ENCODE assay signal across 15 cellular contexts in the genomic region with DNA sequence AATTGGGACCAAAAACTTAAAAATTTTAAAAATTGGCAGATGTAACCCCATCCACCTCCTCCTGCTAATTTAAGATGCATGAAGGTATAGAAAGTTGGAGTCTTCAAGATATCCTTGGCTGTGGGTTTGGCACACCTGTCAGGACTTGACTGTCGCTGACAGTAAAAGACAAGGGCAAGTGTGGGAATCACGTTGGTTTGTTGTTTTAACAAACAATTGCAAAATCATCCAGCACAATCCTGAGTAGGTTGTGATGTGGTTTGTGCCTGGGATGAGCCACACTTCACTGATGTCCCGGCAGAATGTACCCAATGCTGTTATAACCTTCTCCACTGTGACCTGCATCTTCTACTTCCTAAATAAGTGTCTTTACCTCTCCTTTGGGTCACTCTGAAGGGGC. TPM values are rescaled to one million over a fixed set of nuclear protein-coding genes. Genes with fewer than 3 reads are reported as not detected.
DNase-seq lines count a peak whose midpoint lies in the region; ATAC-seq and TF ChIP-seq lines count a peak whose summit lies in the region.
"Had no signal": no experiment of that assay in that cellular context is flagged by ENCODE, and none has a peak within 500 bp of the region (broad histone marks: within the 10 kb centered on the region; RNA-seq: fewer than 3 reads in every experiment).

No MANE protein-coding gene starts in this region.

- H3K9me3 Mint-ChIP-seq in activated naive CD4-positive, alpha-beta T cell treated with anti-CD3 and anti-CD28 coated beads, Interleukin-2, amount 10 ng/mL, durations not matched to agents 7 days and 5 days = no peaks in the 10 kb centered on the region
- no peaks in the 10 kb centered on the region for H3K9me3 Mint-ChIP-seq in activated CD8-positive, alpha-beta T cell treated with anti-CD3 and anti-CD28 coated beads for 36 hours
- H3K9me3 Mint-ChIP-seq in immature natural killer cell = no peaks in the 10 kb centered on the region
- no peaks in the 10 kb centered on the region for H3K9me3 Mint-ChIP-seq in type B pancreatic cell

- no peaks in the 10 kb centered on the region for H3K9me3 ChIP-seq in tibial artery
- H3K9me3 ChIP-seq: MG63 had no signal

- H3K4me3 ChIP-seq in tibial artery = no peak overlapping the region
- H3K4me3 ChIP-seq: MG63 had no signal

- POLR2A ChIA-PET in activated CD8-positive, alpha-beta T cell treated with anti-CD3 and anti-CD28 coated beads for 36 hours (lab: Charles Lee) = interaction anchor here (0.9 kb wide), 1 partner anchor 270 kb away, joined by 3 read pairs; the partner anchor contains the start of gene AASDH

- DNase-seq in activated naive CD4-positive, alpha-beta T cell treated with anti-CD3 and anti-CD28 coated beads, Interleukin-2, amount 10 ng/mL, durations not matched to agents 7 days and 5 days = no peak
- DNase-seq in activated naive CD4-positive, alpha-beta T cell treated with Interleukin-2 at 50 U/mL for 16 hours = no peak
- no peak for DNase-seq in activated CD8-positive, alpha-beta T cell treated with anti-CD3 and anti-CD28 coated beads for 36 hours
- DNase-seq in immature natural killer cell = no peak
- no peak for DNase-seq in type B pancreatic cell (ENCODE audit: extremely low spot score, unreplicated experiment)
- DNase-seq in tibial artery = no peak
- no peak for DNase-seq in HCEC 1CT
- DNase-seq: Calu3; effector CD8-positive, alpha-beta T cell; MG63; NCI-H187; NCI-H345; retina had no signal

- peaks cover 0 to 25% (median 14%) of the 10 kb centered on the region in 4 donors for H3K4me1 ChIP-seq in tibial artery

- no peak overlapping the region for H3K27ac Mint-ChIP-seq in activated naive CD4-positive, alpha-beta T cell treated with anti-CD3 and anti-CD28 coated beads, Interleukin-2, amount 10 ng/mL, durations not matched to agents 7 days and 5 days
- H3K27ac Mint-ChIP-seq in activated CD8-positive, alpha-beta T cell treated with anti-CD3 and anti-CD28 coated beads for 36 hours = peak overlapping the region; percentile 20
- H3K27ac Mint-ChIP-seq in immature natural killer cell = peak overlapping the region; percentile 79 to 98 (median 94)
- H3K27ac Mint-ChIP-seq in type B pancreatic cell = no peak overlapping the region

- intact Hi-C loops in activated CD8-positive, alpha-beta T cell treated with anti-CD3 and anti-CD28 coated beads for 36 hours (cut with micrococcal nuclease) = loop anchor here (5.0 kb wide), 1 partner anchor 145 kb away; no protein-coding TSS in a partner anchor
- intact Hi-C loops in tibial artery (cut with DNase I; ENCODE audit: low total_unique reads) = no loop called here

- no peak for TF ChIP-seq CTCF in activated CD8-positive, alpha-beta T cell treated with anti-CD3 and anti-CD28 coated beads for 36 hours (IDR thresholded peaks at IDR 0.05)
- no peak for TF ChIP-seq CTCF in type B pancreatic cell (conservative IDR thresholded peaks at IDR 0.05)
- TF ChIP-seq CTCF in tibial artery (IDR thresholded peaks at IDR 0.05) = no peak

- no peak for ATAC-seq in activated CD8-positive, alpha-beta T cell treated with anti-CD3 and anti-CD28 coated beads for 36 hours
- ATAC-seq in HG03039 (IDR thresholded peaks at IDR 0.05; ENCODE audit: unreplicated experiment) = no peak

- peaks cover 47% of the 10 kb centered on the region for H3K4me1 Mint-ChIP-seq in activated naive CD4-positive, alpha-beta T cell treated with anti-CD3 and anti-CD28 coated beads, Interleukin-2, amount 10 ng/mL, durations not matched to agents 7 days and 5 days
- H3K4me1 Mint-ChIP-seq in activated CD8-positive, alpha-beta T cell treated with anti-CD3 and anti-CD28 coated beads for 36 hours (ENCODE audit: low read depth) = peaks cover 43% of the 10 kb centered on the region
- peaks cover 45 to 56% of the 10 kb centered on the region in 2 donors for H3K4me1 Mint-ChIP-seq in immature natural killer cell
- peaks cover 13% of the 10 kb centered on the region for H3K4me1 Mint-ChIP-seq in type B pancreatic cell (ENCODE audit: unreplicated experiment)

- peak overlapping the region; percentile 64 for H3K4me3 Mint-ChIP-seq in activated naive CD4-positive, alpha-beta T cell treated with anti-CD3 and anti-CD28 coated beads, Interleukin-2, amount 10 ng/mL, durations not matched to agents 7 days and 5 days
- peak overlapping the region; percentile 24 for H3K4me3 Mint-ChIP-seq in activated CD8-positive, alpha-beta T cell treated with anti-CD3 and anti-CD28 coated beads for 36 hours
- H3K4me3 Mint-ChIP-seq in immature natural killer cell = peak overlapping the region; percentile 83 to 98 (median 92)
- peak overlapping the region; percentile 81 for H3K4me3 Mint-ChIP-seq in type B pancreatic cell

- H3K27ac ChIP-seq in tibial artery = no peak overlapping the region

- CTCF ChIA-PET in activated naive CD4-positive, alpha-beta T cell treated with anti-CD3 and anti-CD28 coated beads, Interleukin-2, amount 10 ng/mL, durations not matched to agents 7 days and 5 days (lab: Charles Lee) = no interaction called here
- CTCF ChIA-PET in activated CD8-positive, alpha-beta T cell treated with anti-CD3 and anti-CD28 coated beads for 36 hours (lab: Charles Lee) = interaction anchor here (0.7 to 0.8 kb wide), 2 partner anchors 24 to 143 kb away, joined by 3 read pairs; partner anchors contain the start of gene HOPX

- no peaks in the 10 kb centered on the region for H3K36me3 ChIP-seq in tibial artery
- H3K36me3 ChIP-seq: MG63 had no signal

- H3K27me3 Mint-ChIP-seq in activated naive CD4-positive, alpha-beta T cell treated with anti-CD3 and anti-CD28 coated beads, Interleukin-2, amount 10 ng/mL, durations not matched to agents 7 days and 5 days = peaks cover 54% of the 10 kb centered on the region
- peaks cover 27% of the 10 kb centered on the region for H3K27me3 Mint-ChIP-seq in activated CD8-positive, alpha-beta T cell treated with anti-CD3 and anti-CD28 coated beads for 36 hours
- H3K27me3 Mint-ChIP-seq in immature natural killer cell (ENCODE audit: low read depth in 3 of 3) = peaks cover 0 to 10% (median 8%) of the 10 kb centered on the region in 3 donors
- peaks cover 70% of the 10 kb centered on the region for H3K27me3 Mint-ChIP-seq in type B pancreatic cell

- peaks cover 5% of the 10 kb centered on the region for H3K36me3 Mint-ChIP-seq in activated naive CD4-positive, alpha-beta T cell treated with anti-CD3 and anti-CD28 coated beads, Interleukin-2, amount 10 ng/mL, durations not matched to agents 7 days and 5 days
- peaks cover 4% of the 10 kb centered on the region for H3K36me3 Mint-ChIP-seq in activated CD8-positive, alpha-beta T cell treated with anti-CD3 and anti-CD28 coated beads for 36 hours (ENCODE audit: low read depth)
- no peaks in the 10 kb centered on the region for H3K36me3 Mint-ChIP-seq in immature natural killer cell
- no peaks in the 10 kb centered on the region for H3K36me3 Mint-ChIP-seq in type B pancreatic cell

- peaks cover 0 to 24% of the 10 kb centered on the region in 2 donors for H3K27me3 ChIP-seq in tibial artery
- H3K27me3 ChIP-seq: MG63 had no signal

RNA-seq across cellular contexts. Expression of gene HOPX, which starts 24.0 kb away (rescaled TPM):
- total RNA-seq in activated CD8-positive, alpha-beta T cell treated with anti-CD3 and anti-CD28 coated beads for 36 hours = 10 to 100 TPM; 55.8 to 58.7 TPM
- 1,000 to 10,000 TPM; 1,315 to 2,032 (median 1,652) TPM for polyA plus RNA-seq in immature natural killer cell
- 42.1 and 136 TPM in 2 replicates for total RNA-seq in type B pancreatic cell (ENCODE audit: low replicate concordance)
- total RNA-seq: Calu3, RPMI7951 had no signal

Comparison
In these comparisons a context has a peak if more than half of its experiments do, and no peak if none do; other contexts are left out.
1. H3K27ac Mint-ChIP-seq: peak in activated CD8-positive, alpha-beta T cell treated with anti-CD3 and anti-CD28 coated beads for 36 hours (single experiment) and immature natural killer cell (6 of 6); none in activated naive CD4-positive, alpha-beta T cell treated with anti-CD3 and anti-CD28 coated beads, Interleukin-2, amount 10 ng/mL, durations not matched to agents 7 days and 5 days (single experiment) and type B pancreatic cell (single experiment).
2. H3K4me3 Mint-ChIP-seq: peak in every context shown above with its lines; median percentile 92 in immature natural killer cell; 81 in type B pancreatic cell; 64 in activated naive CD4-positive, alpha-beta T cell treated with anti-CD3 and anti-CD28 coated beads, Interleukin-2, amount 10 ng/mL, durations not matched to agents 7 days and 5 days; 24 in activated CD8-positive, alpha-beta T cell treated with anti-CD3 and anti-CD28 coated beads for 36 hours.